Comparison of ENCODE assay signal across 8 cellular contexts in genomic region chr6:5851261-5851757, GRCh38.
DNase-seq lines count a peak whose midpoint lies in the region; ATAC-seq, FAIRE-seq and TF ChIP-seq lines count a peak whose summit lies in the region.

No MANE protein-coding gene starts in this region.

- no peaks in the 10 kb centered on the region for H3K27me3 ChIP-seq in KMS-11 (ENCODE audit: insufficient read depth, low read depth)
- peaks cover 2 to 4% of the 10 kb centered on the region in 2 experiments for H3K27me3 ChIP-seq in endothelial cell of umbilical vein (ENCODE audit: control insufficient read depth in 2 of 2, insufficient read depth in 2 of 2, low read length in 2 of 2)
- peaks cover 24% of the 10 kb centered on the region for H3K27me3 ChIP-seq in muscle layer of duodenum (ENCODE audit: low read depth, low read length)

- H3K4me3 ChIP-seq in KMS-11 (IDR thresholded peaks at IDR 0.05; ENCODE audit: insufficient read depth, low read depth, low read length) (no peak overlapping the region), endothelial cell of umbilical vein (replicated peaks in 1 of 3; ENCODE audit: insufficient read depth in 1 of 3, low read depth in 1 of 3, low read length in 3 of 3) (peak overlapping the region in 1 of 3 experiments; percentile 22), muscle layer of duodenum (ENCODE audit: low read depth in 1 of 2, low read length in 2 of 2) (peak overlapping the region; percentile 16 to 58)

- ATAC-seq in GM18502 (IDR thresholded peaks at IDR 0.05; ENCODE audit: poor library complexity, unreplicated experiment) (peak; percentile 94), GM19463 (IDR thresholded peaks at IDR 0.05; ENCODE audit: unreplicated experiment) (no peak)

- dilution Hi-C loops in endothelial cell of umbilical vein (cut with MboI; ENCODE audit: extremely low pct_ligation_motif_present, low sequenced_read_pairs): no loop called here

- TF ChIP-seq CTCF in KMS-11 (conservative IDR thresholded peaks at IDR 0.05; ENCODE audit: low read depth, low read length): no peak
- TF ChIP-seq CTCF in endothelial cell of umbilical vein (IDR thresholded peaks at IDR 0.05; ENCODE audit: extremely low read depth in 1 of 2, insufficient read depth in 1 of 2, low read depth in 1 of 2, low read length in 2 of 2): no peak

- POLR2A ChIA-PET in endothelial cell of umbilical vein (lab: Charles Lee): no interaction called here

- CTCF ChIA-PET in endothelial cell of umbilical vein (lab: Charles Lee): interaction anchor here (1.9 kb wide), 1 partner anchor 380 kb away, joined by 7 read pairs; no protein-coding TSS in a partner anchor

- H2AFZ ChIP-seq in KMS-11 (ENCODE audit: low read depth) (peak overlapping the region; percentile 49; the same call in 1 of the 2 replicates), endothelial cell of umbilical vein (ENCODE audit: low read depth, low read length) (peak overlapping the region; percentile 69)

- H3K27ac ChIP-seq in KMS-11 (no peak overlapping the region), endothelial cell of umbilical vein (ENCODE audit: insufficient read depth, low read depth, low read length) (no peak overlapping the region), muscle layer of duodenum (ENCODE audit: low read length) (no peak overlapping the region)

- DNase-seq in activated CD8-positive, alpha-beta memory T cell treated with anti-CD3 and anti-CD28 coated beads, Interleukin-2, amount 50 U/mL, for 1 hour (ENCODE audit: extremely low read depth): peak; percentile 16
- DNase-seq in endothelial cell of umbilical vein (ENCODE audit: low read depth, low spot score) (peak; percentile 19), NCI-H187 treated with DMSO at 0.1 percent for 48 hours (lab: John Stamatoyannopoulos, UW) (no peak)
- DNase-seq in stimulated activated CD8-positive, alpha-beta memory T cell treated with anti-CD3 and anti-CD28 coated beads, Interleukin-4, amount 100 ng/mL, for 4 hours (ENCODE audit: low read depth in 2 of 2, low spot score in 1 of 2): peak; percentile 33 to 45

- H3K9me3 ChIP-seq in endothelial cell of umbilical vein (replicated peaks; ENCODE audit: control insufficient read depth, insufficient read depth, low read length): no peaks in the 10 kb centered on the region
- peaks cover 0 to 5% of the 10 kb centered on the region in 2 donors for H3K9me3 ChIP-seq in muscle layer of duodenum (ENCODE audit: control insufficient read depth in 1 of 2, low read length in 2 of 2)

- H3K9ac ChIP-seq in KMS-11: peak overlapping the region; percentile 22; the same call in 1 of the 2 replicates
- no peak overlapping the region for H3K9ac ChIP-seq in endothelial cell of umbilical vein (replicated peaks; ENCODE audit: extremely low read depth, insufficient read depth, low read length)

- H3K9me1 ChIP-seq in endothelial cell of umbilical vein (replicated peaks; ENCODE audit: control insufficient read depth, extremely low read depth, insufficient read depth, low read length): no peaks in the 10 kb centered on the region

- no peaks in the 10 kb centered on the region for H3K4me1 ChIP-seq in KMS-11 (ENCODE audit: low read depth, poor library complexity, severe bottlenecking)
- H3K4me1 ChIP-seq in endothelial cell of umbilical vein (ENCODE audit: control insufficient read depth, extremely low read depth, insufficient read depth, low read length): no peaks in the 10 kb centered on the region
- peaks cover 0 to 15% of the 10 kb centered on the region in 2 donors for H3K4me1 ChIP-seq in muscle layer of duodenum (ENCODE audit: control insufficient read depth in 1 of 2, insufficient read depth in 2 of 2, low read length in 2 of 2)

- peak; percentile 55 for FAIRE-seq in endothelial cell of umbilical vein (lab: Jason Lieb, UNC)

- H3K79me2 ChIP-seq in KMS-11 (ENCODE audit: insufficient read depth, low read depth) (no peaks in the 10 kb centered on the region), endothelial cell of umbilical vein (ENCODE audit: control insufficient read depth, insufficient read depth, low read length) (no peaks in the 10 kb centered on the region)

- H3K36me3 ChIP-seq in KMS-11 (ENCODE audit: insufficient read depth): no peaks in the 10 kb centered on the region
- H3K36me3 ChIP-seq in endothelial cell of umbilical vein (ENCODE audit: control insufficient read depth in 2 of 2, extremely low read depth in 1 of 2, insufficient read depth in 2 of 2, low read length in 2 of 2): no peaks in the 10 kb centered on the region
- no peaks in the 10 kb centered on the region for H3K36me3 ChIP-seq in muscle layer of duodenum (ENCODE audit: control insufficient read depth in 1 of 2, insufficient read depth in 2 of 2, low read length in 2 of 2)

- H4K20me1 ChIP-seq in KMS-11 (ENCODE audit: insufficient read depth): no peaks in the 10 kb centered on the region
- H4K20me1 ChIP-seq in endothelial cell of umbilical vein (replicated peaks; ENCODE audit: control insufficient read depth, extremely low read depth, insufficient read depth, low read length): no peaks in the 10 kb centered on the region

- intact Hi-C loops in endothelial cell of umbilical vein (cut with micrococcal nuclease): no loop called here

- no peak for TF ChIP-seq POLR2A in endothelial cell of umbilical vein (IDR thresholded peaks at IDR 0.05; ENCODE audit: low read depth, low read length)

- no TSS peak for BruUV-seq in endothelial cell of umbilical vein (replicated peaks; lab: Mats Ljungman, UMichigan)

- H3K4me2 ChIP-seq in KMS-11 (peak overlapping the region; percentile 21; the same call in 1 of the 2 replicates), endothelial cell of umbilical vein (ENCODE audit: insufficient read depth, low read length) (peak overlapping the region; percentile 66)

TF ChIP-seq in endothelial cell of umbilical vein, 7 proteins besides CTCF, POLR2A, EP300 and RAD21:
- TF ChIP-seq, protein P1, sequence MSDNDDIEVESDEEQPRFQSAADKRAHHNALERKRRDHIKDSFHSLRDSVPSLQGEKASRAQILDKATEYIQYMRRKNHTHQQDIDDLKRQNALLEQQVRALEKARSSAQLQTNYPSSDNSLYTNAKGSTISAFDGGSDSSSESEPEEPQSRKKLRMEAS (IDR thresholded peaks at IDR 0.05; ENCODE audit: insufficient read depth, insufficient read length): no peak
- TF ChIP-seq EZH2 (IDR thresholded peaks at IDR 0.05; ENCODE audit: borderline replicate concordance, low read depth, low read length, severe bottlenecking) (no peak), GATA2 (IDR thresholded peaks at IDR 0.05; ENCODE audit: insufficient read depth, insufficient read length, low read depth, low read length) (no peak), FOS (IDR thresholded peaks at IDR 0.05; ENCODE audit: borderline replicate concordance, insufficient read depth, low read length) (no peak), POLR2AphosphoS5 (IDR thresholded peaks at IDR 0.05; ENCODE audit: insufficient read depth, low read depth, low read length) (no peak), MYC (IDR thresholded peaks at IDR 0.05; ENCODE audit: low read depth, low read length) (no peak), JUN (IDR thresholded peaks at IDR 0.05; ENCODE audit: borderline replicate concordance, insufficient read depth, insufficient read length, low read depth) (no peak)
